1 cellular context compared by ENCODE assay signal in genomic region chr19:6826281-6826920, GRCh38.
A peak's percentile ranks its signal among the peaks of the same experiment; 100 is the strongest.
TF ChIP-seq lines count a peak whose summit lies in the region.

No MANE protein-coding gene starts in this region.

TF ChIP-seq in HepG2, 621 proteins besides CTCF, POLR2A, EP300 and RAD21:
- no peak for TF ChIP-seq ATAD3A (CRISPR knock-in tag; IDR thresholded peaks at IDR 0.05)
- TF ChIP-seq PRDM15 (CRISPR knock-in tag; IDR thresholded peaks at IDR 0.05) = no peak
- TF ChIP-seq FOXA3 (CRISPR knock-in tag; IDR thresholded peaks at IDR 0.05) = no peak
- TF ChIP-seq, protein P1, sequence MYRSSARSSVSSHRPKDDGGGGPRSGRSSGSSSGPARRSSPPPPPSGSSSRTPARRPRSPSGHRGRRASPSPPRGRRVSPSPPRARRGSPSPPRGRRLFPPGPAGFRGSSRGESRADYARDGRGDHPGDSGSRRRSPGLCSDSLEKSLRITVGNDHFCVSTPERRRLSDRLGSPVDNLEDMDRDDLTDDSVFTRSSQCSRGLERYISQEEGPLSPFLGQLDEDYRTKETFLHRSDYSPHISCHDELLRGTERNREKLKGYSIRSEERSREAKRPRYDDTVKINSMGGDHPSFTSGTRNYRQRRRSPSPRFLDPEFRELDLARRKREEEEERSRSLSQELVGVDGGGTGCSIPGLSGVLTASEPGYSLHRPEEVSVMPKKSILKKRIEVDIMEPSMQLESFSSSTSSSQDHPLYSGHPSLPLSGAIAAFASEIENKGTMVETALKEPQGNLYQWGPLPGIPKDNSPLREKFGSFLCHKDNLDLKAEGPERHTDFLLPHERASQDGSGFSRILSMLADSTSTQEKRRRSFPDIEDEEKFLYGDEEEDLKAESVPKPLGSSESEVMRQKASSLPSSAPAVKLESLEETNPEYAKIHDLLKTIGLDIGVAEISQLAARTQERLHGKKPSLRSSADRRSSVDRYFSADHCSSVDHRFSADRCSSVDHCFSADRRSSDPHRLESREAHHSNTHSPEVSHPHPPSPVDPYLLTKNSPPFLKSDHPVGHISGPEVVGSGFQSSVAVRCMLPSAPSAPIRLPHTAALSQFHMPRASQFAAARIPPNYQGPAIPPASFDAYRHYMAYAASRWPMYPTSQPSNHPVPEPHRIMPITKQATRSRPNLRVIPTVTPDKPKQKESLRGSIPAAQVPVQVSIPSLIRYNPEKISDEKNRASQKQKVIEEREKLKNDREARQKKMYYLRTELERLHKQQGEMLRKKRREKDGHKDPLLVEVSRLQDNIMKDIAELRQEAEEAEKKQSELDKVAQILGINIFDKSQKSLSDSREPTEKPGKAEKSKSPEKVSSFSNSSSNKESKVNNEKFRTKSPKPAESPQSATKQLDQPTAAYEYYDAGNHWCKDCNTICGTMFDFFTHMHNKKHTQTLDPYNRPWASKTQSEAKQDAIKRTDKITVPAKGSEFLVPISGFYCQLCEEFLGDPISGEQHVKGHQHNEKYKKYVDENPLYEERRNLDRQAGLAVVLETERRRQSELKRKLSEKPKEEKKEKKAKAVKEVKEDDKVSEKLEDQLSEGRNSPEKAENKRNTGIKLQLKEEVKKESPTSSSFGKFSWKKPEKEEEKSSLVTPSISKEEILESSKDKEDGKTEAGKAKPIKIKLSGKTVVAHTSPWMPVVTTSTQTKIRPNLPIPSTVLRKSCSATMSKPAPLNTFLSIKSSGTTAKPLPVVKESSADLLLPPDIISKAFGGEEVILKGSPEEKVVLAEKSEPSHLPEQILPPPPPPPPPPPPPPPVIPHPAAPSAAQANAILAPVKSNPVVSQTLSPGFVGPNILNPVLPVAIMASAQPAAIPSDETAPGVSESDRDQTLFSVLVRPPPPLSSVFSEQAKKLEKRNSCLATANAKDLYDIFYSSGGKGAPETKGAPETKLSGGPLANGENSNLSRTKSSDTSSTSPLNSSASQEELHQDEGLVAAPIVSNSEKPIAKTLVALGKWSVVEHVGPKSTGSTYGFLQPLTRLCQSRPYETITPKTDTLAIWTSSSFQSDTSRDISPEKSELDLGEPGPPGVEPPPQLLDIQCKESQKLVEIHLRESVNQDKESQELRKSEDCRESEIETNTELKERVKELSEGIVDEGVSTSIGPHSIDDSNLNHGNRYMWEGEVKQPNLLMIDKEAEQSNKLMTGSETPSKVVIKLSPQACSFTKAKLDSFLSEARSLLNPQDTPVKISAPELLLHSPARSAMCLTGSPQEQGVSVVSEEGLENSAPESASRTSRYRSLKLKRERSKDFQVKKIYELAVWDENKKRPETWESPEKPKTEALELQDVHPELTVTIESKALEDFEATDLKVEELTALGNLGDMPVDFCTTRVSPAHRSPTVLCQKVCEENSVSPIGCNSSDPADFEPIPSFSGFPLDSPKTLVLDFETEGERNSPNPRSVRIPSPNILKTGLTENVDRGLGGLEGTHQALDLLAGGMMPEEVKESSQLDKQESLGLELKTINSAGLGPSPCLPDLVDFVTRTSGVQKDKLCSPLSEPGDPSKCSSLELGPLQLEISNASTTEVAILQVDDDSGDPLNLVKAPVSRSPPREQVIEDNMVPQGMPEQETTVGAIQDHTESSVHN (CRISPR knock-in tag; IDR thresholded peaks at IDR 0.05) = no peak
- peak; percentile 62; the same call in 1 of the 2 replicates for TF ChIP-seq ZNF629 (CRISPR knock-in tag; conservative IDR thresholded peaks at IDR 0.05)
- TF ChIP-seq EZH2 (conservative IDR thresholded peaks at IDR 0.05; ENCODE audit: low read depth, low read length) = no peak
